Comparison of ENCODE assay signal across 8 cellular contexts in the genomic region with DNA sequence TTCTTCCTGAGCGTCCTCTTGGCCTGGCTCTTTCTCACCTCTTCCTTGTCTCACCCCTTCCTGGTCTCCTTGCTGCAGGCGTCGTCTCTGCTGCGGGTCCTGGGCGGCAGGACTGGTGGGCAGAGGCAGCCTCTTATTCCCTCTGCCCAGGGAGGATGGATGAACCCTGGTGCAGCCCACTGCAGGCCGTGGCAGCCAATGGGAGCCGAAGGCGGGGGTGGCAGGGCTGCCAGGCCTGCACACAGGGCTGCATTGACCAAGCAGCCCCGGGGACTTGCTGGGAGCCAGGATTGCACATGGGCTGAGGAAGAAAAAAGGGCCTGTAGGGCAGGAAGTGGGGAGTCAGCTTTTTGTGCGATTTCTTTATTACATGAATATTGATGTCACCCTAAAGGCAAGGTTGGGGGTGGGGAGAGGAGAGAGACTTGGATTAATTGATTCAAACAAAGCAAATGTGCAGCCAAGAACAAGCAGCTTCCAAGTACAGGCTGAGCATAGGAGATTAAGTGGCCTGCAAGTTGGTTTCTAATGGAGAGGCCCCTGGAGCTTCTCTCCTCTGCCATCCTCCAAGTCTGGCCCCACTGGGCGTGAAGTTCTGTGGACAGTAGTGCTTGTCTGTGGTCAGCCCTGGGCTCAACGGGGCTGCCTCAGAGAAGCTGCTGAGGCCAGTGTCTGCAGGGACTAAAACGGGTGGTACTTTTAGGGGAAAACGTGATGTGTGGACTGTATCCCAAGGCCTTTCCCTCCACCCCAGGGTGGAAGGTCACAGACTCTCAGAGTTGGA. TPM values are rescaled to one million over a fixed set of nuclear protein-coding genes. Genes with fewer than 3 reads are reported as not detected.
DNase-seq lines count a peak whose midpoint lies in the region; ATAC-seq, FAIRE-seq and TF ChIP-seq lines count a peak whose summit lies in the region.

TSS of gene S100B (minus strand) at position 108 of the 784 bp plus-strand sequence. CDS start 2,667 bp downstream, outside the sequence.

- peak in 3 of 4 donors; percentile 49 to 82 (median 62) for ATAC-seq in pancreas
- no peak for ATAC-seq in HG03196 (IDR thresholded peaks at IDR 0.05; ENCODE audit: unreplicated experiment)
- ATAC-seq in GM18502 (IDR thresholded peaks at IDR 0.05; ENCODE audit: poor library complexity, unreplicated experiment) = no peak

- no peak within 1 kb of the TSS for H3K27ac ChIP-seq in SJCRH30
- H3K27ac ChIP-seq in esophagus squamous epithelium = peak within 1 kb of the TSS in 3 of 4 donors; percentile 19 to 72 (median 27)
- H3K27ac ChIP-seq in pancreas = peak within 1 kb of the TSS in 1 of 4 donors; percentile 37
- H3K27ac ChIP-seq in RWPE1 = no peak within 1 kb of the TSS

- DNase-seq in EH (ENCODE audit: low read depth) (peak; percentile 19), SJCRH30 (peak; percentile 13 to 39), esophagus squamous epithelium (lab: John Stamatoyannopoulos, UW) (no peak), pancreas (no peak), RWPE1 (ENCODE audit: low spot score) (no peak), DMS53 treated with DMSO at 0.1 percent for 48 hours (lab: John Stamatoyannopoulos, UW; ENCODE audit: unreplicated experiment) (no peak)

- POLR2A ChIA-PET in RWPE1 (lab: Yijun Ruan, JAX; ENCODE audit: low non-redundant PET) = no interaction called here

- no peak for FAIRE-seq in pancreas (lab: Jason Lieb, UNC)

- no peak for TF ChIP-seq POLR2A in esophagus squamous epithelium (IDR thresholded peaks at IDR 0.05)

- H3K27me3 ChIP-seq in SJCRH30 (0 out of 2 replicates have a peak, but pooled peaks cover 3% of the 10 kb centered on the region), esophagus squamous epithelium (no peaks in the 10 kb centered on the region), pancreas (no peaks in the 10 kb centered on the region)

- intact Hi-C loops in esophagus squamous epithelium (cut with DNase I) (no loop called here), pancreas (cut with DNase I) (no loop called here)

- WGBS in esophagus squamous epithelium, 2 donors = 62 to 87% methylated on average over 3 to 5 of the region's 14 CpGs
- WGBS in pancreas, 2 donors = 61 to 76% methylated on average over 14 of the region's 14 CpGs

- H3K4me1 ChIP-seq in SJCRH30 (no peaks in the 10 kb centered on the region), esophagus squamous epithelium (peaks cover 0 to 20% (median 0%) of the 10 kb centered on the region in 3 donors), pancreas (no peaks in the 10 kb centered on the region)

- TF ChIP-seq CTCF in esophagus squamous epithelium (IDR thresholded peaks at IDR 0.05) (no peak), pancreas (IDR thresholded peaks at IDR 0.05) (no peak), RWPE1 (conservative IDR thresholded peaks at IDR 0.05; ENCODE audit: low read depth) (no peak)

- no peaks in the 10 kb centered on the region for H3K36me3 ChIP-seq in SJCRH30
- H3K36me3 ChIP-seq in esophagus squamous epithelium = no peaks in the 10 kb centered on the region
- no peaks in the 10 kb centered on the region for H3K36me3 ChIP-seq in pancreas

- H3K9me3 ChIP-seq in SJCRH30 (replicated peaks) (no peaks in the 10 kb centered on the region), esophagus squamous epithelium (no peaks in the 10 kb centered on the region), pancreas (no peaks in the 10 kb centered on the region)

- CTCF ChIA-PET in RWPE1 (lab: Yijun Ruan, JAX) = interaction anchor here (0.6 to 0.7 kb wide), 2 partner anchors 34 to 625 kb away, joined by 3 to 4 read pairs; no protein-coding TSS in a partner anchor

- H3K4me3 ChIP-seq in SJCRH30 (no peak within 1 kb of the TSS), esophagus squamous epithelium (peak within 1 kb of the TSS in 2 of 4 donors; percentile 3 to 22), pancreas (no peak within 1 kb of the TSS)

RNA-seq across cellular contexts. Expression of gene S100B, which starts in this region (rescaled TPM):
- 0.18 and 0.25 TPM in 2 replicates for total RNA-seq in SJCRH30 (2014; rRNA removed; shearing (Covaris generic))
- 10 to 100 TPM in 1 of 4 donors, 1 to 10 TPM in 1, under 1 TPM in 1, not detected in 1; 0.57 to 14.7 (median 8.2) TPM for total RNA-seq in esophagus squamous epithelium
- total RNA-seq in pancreas = 1 to 10 TPM in 3 of 6 donors, under 1 TPM in 3; 0.46 to 4.7 (median 0.85) TPM
- polyA plus RNA-seq in pancreas = 10 to 100 TPM in 1 of 2 donors, 1 to 10 TPM in 1; 3.5 to 10.8 TPM

Comparison
In these comparisons a context has a peak if more than half of its experiments do, and no peak if none do; other contexts are left out.
1. Peak in DNase-seq in SJCRH30; RNA of the gene not detected or under 1 TPM.
2. H3K27ac ChIP-seq: peak in esophagus squamous epithelium (3 of 4); none in SJCRH30 (single experiment) and RWPE1 (single experiment).
3. ATAC-seq: peak in pancreas (3 of 4); none in HG03196 (single experiment) and GM18502 (single experiment).